1 cellular context compared by ENCODE assay signal in genomic region chr17:78840530-78840779, GRCh38.
TF ChIP-seq lines count a peak whose summit lies in the region.

No MANE protein-coding gene starts in this region.

TF ChIP-seq in HepG2, 621 proteins besides CTCF, POLR2A, EP300 and RAD21 (continued from another document and continues in another):
- TF ChIP-seq ZNF646 (CRISPR knock-in tag; IDR thresholded peaks at IDR 0.05), result no peak
- no peak for TF ChIP-seq ZFP82 (CRISPR knock-in tag; IDR thresholded peaks at IDR 0.05; ENCODE audit: borderline replicate concordance)
- no peak for TF ChIP-seq DBP (CRISPR knock-in tag; IDR thresholded peaks at IDR 0.05; ENCODE audit: not compliant biosample characterization)
- TF ChIP-seq ZNF619 (CRISPR knock-in tag; IDR thresholded peaks at IDR 0.05), result no peak
- TF ChIP-seq ELF4 (CRISPR knock-in tag; IDR thresholded peaks at IDR 0.05; ENCODE audit: borderline replicate concordance), result no peak
- no peak for TF ChIP-seq ZNF720 (CRISPR knock-in tag; IDR thresholded peaks at IDR 0.05)
- no peak for TF ChIP-seq FOXP4 (CRISPR knock-in tag; IDR thresholded peaks at IDR 0.05)
- no peak for TF ChIP-seq MED13 (CRISPR knock-in tag; IDR thresholded peaks at IDR 0.05)
- no peak for TF ChIP-seq ZNF513 (CRISPR knock-in tag; conservative IDR thresholded peaks at IDR 0.05)
- 0 out of 2 replicates have a peak, but pooled peaks have one; percentile 6 for TF ChIP-seq ZNF691 (CRISPR knock-in tag; IDR thresholded peaks at IDR 0.05; ENCODE audit: borderline replicate concordance, low read depth)
- no peak for TF ChIP-seq UBTF (CRISPR knock-in tag; IDR thresholded peaks at IDR 0.05)
- TF ChIP-seq TRIM24 (CRISPR knock-in tag; IDR thresholded peaks at IDR 0.05), result no peak
- no peak for TF ChIP-seq FIP1L1 (IDR thresholded peaks at IDR 0.05; ENCODE audit: borderline replicate concordance, insufficient read depth, low read depth, low read length)
- no peak for TF ChIP-seq ZNF670 (CRISPR knock-in tag; IDR thresholded peaks at IDR 0.05; ENCODE audit: borderline replicate concordance)
- no peak for TF ChIP-seq SMAD1 (CRISPR knock-in tag; IDR thresholded peaks at IDR 0.05; ENCODE audit: borderline replicate concordance, low read depth)
- TF ChIP-seq CHCHD3 (CRISPR knock-in tag; IDR thresholded peaks at IDR 0.05), result 0 out of 2 replicates have a peak, but pooled peaks have one; percentile 25
- TF ChIP-seq STAG1 (CRISPR knock-in tag; IDR thresholded peaks at IDR 0.05), result no peak
- TF ChIP-seq ZNF678 (CRISPR knock-in tag; IDR thresholded peaks at IDR 0.05), result no peak; the same call in 1 of the 2 replicates
- TF ChIP-seq CENPBD1 (CRISPR knock-in tag; IDR thresholded peaks at IDR 0.05; ENCODE audit: borderline replicate concordance, low read depth), result no peak
- TF ChIP-seq MXD4 (CRISPR knock-in tag; IDR thresholded peaks at IDR 0.05), result no peak
- TF ChIP-seq SMARCC2 (IDR thresholded peaks at IDR 0.05), result no peak
- TF ChIP-seq ZBTB26 (CRISPR knock-in tag; IDR thresholded peaks at IDR 0.05; ENCODE audit: borderline replicate concordance), result no peak
- no peak for TF ChIP-seq JARID2 (CRISPR knock-in tag; IDR thresholded peaks at IDR 0.05; ENCODE audit: insufficient replicate concordance)
- TF ChIP-seq DNMT1 (CRISPR knock-in tag; IDR thresholded peaks at IDR 0.05), result no peak
- TF ChIP-seq NR3C1 (CRISPR knock-in tag; IDR thresholded peaks at IDR 0.05), result no peak
- no peak for TF ChIP-seq FOXC1 (CRISPR knock-in tag; IDR thresholded peaks at IDR 0.05; ENCODE audit: borderline replicate concordance)
- no peak for TF ChIP-seq ZNF101 (CRISPR knock-in tag; IDR thresholded peaks at IDR 0.05; ENCODE audit: borderline replicate concordance, low read depth)
- no peak for TF ChIP-seq LRRFIP1 (CRISPR knock-in tag; conservative IDR thresholded peaks at IDR 0.05)
- no peak for TF ChIP-seq ZNF10 (CRISPR knock-in tag; IDR thresholded peaks at IDR 0.05; ENCODE audit: borderline replicate concordance, low read depth)
- TF ChIP-seq PREB (CRISPR knock-in tag; IDR thresholded peaks at IDR 0.05), result peak; percentile 76; the same call in 1 of the 2 replicates
- TF ChIP-seq ZNF616 (CRISPR knock-in tag; IDR thresholded peaks at IDR 0.05; ENCODE audit: low read depth), result no peak
- no peak for TF ChIP-seq ZNF124 (CRISPR knock-in tag; IDR thresholded peaks at IDR 0.05)
- no peak for TF ChIP-seq PHF20 (CRISPR knock-in tag; IDR thresholded peaks at IDR 0.05)
- TF ChIP-seq ZNF354B (CRISPR knock-in tag; IDR thresholded peaks at IDR 0.05), result 0 out of 2 replicates have a peak, but pooled peaks have one; percentile 8
- TF ChIP-seq RARA (CRISPR knock-in tag; IDR thresholded peaks at IDR 0.05), result no peak
- TF ChIP-seq GATAD1 (CRISPR knock-in tag; IDR thresholded peaks at IDR 0.05), result no peak
- no peak for TF ChIP-seq MXI1 (IDR thresholded peaks at IDR 0.05; ENCODE audit: borderline replicate concordance, low read depth, low read length)
- no peak for TF ChIP-seq SNRNP70 (IDR thresholded peaks at IDR 0.05; ENCODE audit: low read depth, low read length)
- no peak for TF ChIP-seq ZNF740 (CRISPR knock-in tag; IDR thresholded peaks at IDR 0.05)
